In genomic region chr2:112629823-112630222, GRCh38 we compare ENCODE assay signal across 12 cellular contexts. TPM values are rescaled to one million over a fixed set of nuclear protein-coding genes. Genes with fewer than 3 reads are reported as not detected.
A peak's percentile ranks its signal among the peaks of the same experiment; 100 is the strongest.
DNase-seq lines count a peak whose midpoint lies in the region; ATAC-seq and TF ChIP-seq lines count a peak whose summit lies in the region.
"Had no signal": no experiment of that assay in that cellular context is flagged by ENCODE, and none has a peak within 500 bp of the region (broad histone marks: within the 10 kb centered on the region; RNA-seq: fewer than 3 reads in every experiment).

No MANE protein-coding gene starts in this region.

- H3K9me3 ChIP-seq in colonic mucosa, result no peaks in the 10 kb centered on the region

- H3K4me1 ChIP-seq in colonic mucosa, result peaks cover 6% of the 10 kb centered on the region

- POLR2A ChIA-PET in T-cell (lab: Charles Lee), result interaction anchor here in 1 of 2 donors (0.6 to 1.1 kb wide), 3 partner anchors 17 to 50 kb away, joined by 3 to 4 read pairs (median 3); no protein-coding TSS in a partner anchor

- H3K36me3 Mint-ChIP-seq in activated naive CD8-positive, alpha-beta T cell, result no peaks in the 10 kb centered on the region
- no peaks in the 10 kb centered on the region for H3K36me3 Mint-ChIP-seq in activated naive CD8-positive, alpha-beta T cell treated with anti-CD3 and anti-CD28 coated beads for 36 hours
- H3K36me3 Mint-ChIP-seq in T-cell (no peaks in the 10 kb centered on the region), immature natural killer cell (no peaks in the 10 kb centered on the region), type B pancreatic cell (no peaks in the 10 kb centered on the region)
- H3K36me3 Mint-ChIP-seq: stimulated activated naive B cell treated with anti-CD40 and anti-IgM and Interleukin-4, amounts not matched to agents 10 μg/mL and 1 μg/mL and 100 μg/mL, for 72 hours had no signal

- no peak overlapping the region for H3K4me3 ChIP-seq in colonic mucosa

- no peaks in the 10 kb centered on the region for H3K27me3 Mint-ChIP-seq in activated naive CD8-positive, alpha-beta T cell
- no peaks in the 10 kb centered on the region for H3K27me3 Mint-ChIP-seq in activated naive CD8-positive, alpha-beta T cell treated with anti-CD3 and anti-CD28 coated beads for 36 hours
- H3K27me3 Mint-ChIP-seq in T-cell (no peaks in the 10 kb centered on the region), immature natural killer cell (ENCODE audit: low read depth in 3 of 3) (peaks cover 19 to 20% (median 20%) of the 10 kb centered on the region in 3 donors), type B pancreatic cell (peaks cover 7% of the 10 kb centered on the region)
- H3K27me3 Mint-ChIP-seq: stimulated activated naive B cell treated with anti-CD40 and anti-IgM and Interleukin-4, amounts not matched to agents 10 μg/mL and 1 μg/mL and 100 μg/mL, for 72 hours had no signal

- H3K27ac Mint-ChIP-seq in activated naive CD8-positive, alpha-beta T cell, result peak overlapping the region; percentile 46
- no peak overlapping the region for H3K27ac Mint-ChIP-seq in activated naive CD8-positive, alpha-beta T cell treated with anti-CD3 and anti-CD28 coated beads for 36 hours
- peak overlapping the region; percentile 93 for H3K27ac Mint-ChIP-seq in T-cell
- peak overlapping the region; percentile 94 to 100 (median 96) for H3K27ac Mint-ChIP-seq in immature natural killer cell
- H3K27ac Mint-ChIP-seq in type B pancreatic cell, result peak overlapping the region; percentile 59
- H3K27ac Mint-ChIP-seq: stimulated activated naive B cell treated with anti-CD40 and anti-IgM and Interleukin-4, amounts not matched to agents 10 μg/mL and 1 μg/mL and 100 μg/mL, for 72 hours had no signal

- H3K36me3 ChIP-seq in colonic mucosa, result no peaks in the 10 kb centered on the region

- no peaks in the 10 kb centered on the region for H3K27me3 ChIP-seq in colonic mucosa

- peaks cover 82% of the 10 kb centered on the region for H3K4me1 Mint-ChIP-seq in activated naive CD8-positive, alpha-beta T cell (ENCODE audit: low read depth)
- H3K4me1 Mint-ChIP-seq in activated naive CD8-positive, alpha-beta T cell treated with anti-CD3 and anti-CD28 coated beads for 36 hours, result peaks cover 55% of the 10 kb centered on the region
- H3K4me1 Mint-ChIP-seq in T-cell (peaks cover 79 to 97% (median 82%) of the 10 kb centered on the region in 3 donors), immature natural killer cell (peaks cover 99 to 100% of the 10 kb centered on the region in 2 donors), type B pancreatic cell (ENCODE audit: unreplicated experiment) (peaks cover 26% of the 10 kb centered on the region)

- DNase-seq in activated naive CD8-positive, alpha-beta T cell treated with anti-CD3 and anti-CD28 coated beads for 36 hours, result no peak
- DNase-seq in T-cell (no peak), immature natural killer cell (no peak), type B pancreatic cell (ENCODE audit: extremely low spot score, unreplicated experiment) (peak; percentile 16), RPMI8226 (no peak), cerebellum (ENCODE audit: low spot score) (no peak), colonic mucosa (no peak)
- DNase-seq: NCI-H1092; occipital lobe; SHP77; stimulated activated naive B cell treated with anti-CD40 and anti-IgM and Interleukin-4, amounts not matched to agents 10 μg/mL and 1 μg/mL and 100 μg/mL, for 72 hours had no signal

- H3K9ac ChIP-seq in colonic mucosa (ENCODE audit: low read depth in 2 of 2, low read length in 2 of 2), result no peak overlapping the region

- ATAC-seq in T-cell (replicated peaks in 1 of 4), result no peak
- ATAC-seq: stimulated activated naive B cell treated with anti-CD40 and anti-IgM and Interleukin-4, amounts not matched to agents 10 μg/mL and 1 μg/mL and 100 μg/mL, for 72 hours had no signal

- H3K4me3 Mint-ChIP-seq in activated naive CD8-positive, alpha-beta T cell, result peak overlapping the region; percentile 27
- no peak overlapping the region for H3K4me3 Mint-ChIP-seq in activated naive CD8-positive, alpha-beta T cell treated with anti-CD3 and anti-CD28 coated beads for 36 hours
- H3K4me3 Mint-ChIP-seq in T-cell (peak overlapping the region in 2 of 3 donors; percentile 13 to 77), immature natural killer cell (peak overlapping the region; percentile 83 to 92 (median 87)), type B pancreatic cell (no peak overlapping the region)
- H3K4me3 Mint-ChIP-seq: stimulated activated naive B cell treated with anti-CD40 and anti-IgM and Interleukin-4, amounts not matched to agents 10 μg/mL and 1 μg/mL and 100 μg/mL, for 72 hours had no signal

- H3K27ac ChIP-seq in colonic mucosa, result no peak overlapping the region

- no peak for TF ChIP-seq CTCF in type B pancreatic cell (conservative IDR thresholded peaks at IDR 0.05)
- TF ChIP-seq CTCF in colonic mucosa (IDR thresholded peaks at IDR 0.05), result no peak

- CTCF ChIA-PET in T-cell (lab: Charles Lee), result interaction anchor here (0.6 to 4.0 kb wide), 4 partner anchors 17 to 482 kb away, joined by 3 to 26 read pairs (median 4); partner anchors contain the start of gene SLC20A1 (in 1 of the 2)

- H3K9me3 Mint-ChIP-seq in activated naive CD8-positive, alpha-beta T cell (ENCODE audit: low read depth), result no peaks in the 10 kb centered on the region
- H3K9me3 Mint-ChIP-seq in activated naive CD8-positive, alpha-beta T cell treated with anti-CD3 and anti-CD28 coated beads for 36 hours, result no peaks in the 10 kb centered on the region
- H3K9me3 Mint-ChIP-seq in T-cell (no peaks in the 10 kb centered on the region), immature natural killer cell (peaks cover 0 to 2% (median 0%) of the 10 kb centered on the region in 6 donors), type B pancreatic cell (no peaks in the 10 kb centered on the region)
- H3K9me3 Mint-ChIP-seq: stimulated activated naive B cell treated with anti-CD40 and anti-IgM and Interleukin-4, amounts not matched to agents 10 μg/mL and 1 μg/mL and 100 μg/mL, for 72 hours had no signal

- intact Hi-C loops in colonic mucosa (cut with DNase I), result no loop called here

RNA-seq across cellular contexts. Expression of gene SLC20A1, which starts 15.9 kb away (rescaled TPM):
- 10 to 100 TPM; 81.8 to 84.6 TPM for total RNA-seq in activated naive CD8-positive, alpha-beta T cell treated with anti-CD3 and anti-CD28 coated beads for 36 hours
- total RNA-seq in T-cell, result 100 to 1,000 TPM in 2 of 5 donors, 10 to 100 TPM in 3; 65.8 to 135 (median 83.0) TPM
- 10 to 100 TPM; 34.4 to 77.5 (median 73.1) TPM for polyA plus RNA-seq in immature natural killer cell
- total RNA-seq in type B pancreatic cell (ENCODE audit: low replicate concordance), result 50.3 and 63.9 TPM in 2 replicates
- 46.5 TPM for total RNA-seq in cerebellum
- total RNA-seq in colonic mucosa, result 100 to 1,000 TPM in 1 of 2 donors, 10 to 100 TPM in 1; 50.9 to 119 TPM

RNA-seq across cellular contexts. Expression of gene CHCHD5, which starts 45.4 kb away (rescaled TPM):
- 10 to 100 TPM; 34.9 to 40.5 TPM for total RNA-seq in activated naive CD8-positive, alpha-beta T cell treated with anti-CD3 and anti-CD28 coated beads for 36 hours
- total RNA-seq in T-cell (10 to 100 TPM; 16.4 to 30.1 (median 24.7) TPM), type B pancreatic cell (ENCODE audit: low replicate concordance) (25.6 and 33.5 TPM in 2 replicates), cerebellum (7.4 TPM), colonic mucosa (10 to 100 TPM; 27.0 to 39.5 TPM)
- 100 to 1,000 TPM in 1 of 3 donors, 10 to 100 TPM in 2; 65.1 to 109 (median 81.0) TPM for polyA plus RNA-seq in immature natural killer cell

Comparison
In these comparisons a context has a peak if more than half of its experiments do, and no peak if none do; other contexts are left out.
1. H3K4me3 Mint-ChIP-seq: peak in activated naive CD8-positive, alpha-beta T cell (single experiment), T-cell (2 of 3) and immature natural killer cell (5 of 5); none in activated naive CD8-positive, alpha-beta T cell treated with anti-CD3 and anti-CD28 coated beads for 36 hours (single experiment) and type B pancreatic cell (single experiment).